1 cellular context compared by ENCODE assay signal in genomic region chr16:11179569-11179968, GRCh38.
TF ChIP-seq lines count a peak whose summit lies in the region.

No MANE protein-coding gene starts in this region.

TF ChIP-seq in H1, 55 proteins besides CTCF, POLR2A, EP300 and RAD21:
- TF ChIP-seq USF2 (IDR thresholded peaks at IDR 0.05; ENCODE audit: low read length) (no peak), NANOG (IDR thresholded peaks at IDR 0.05; ENCODE audit: insufficient read depth, low read depth, low read length, poor library complexity, severe bottlenecking) (no peak), SUZ12 (IDR thresholded peaks at IDR 0.05; ENCODE audit: low read length) (no peak), TAF1 (IDR thresholded peaks at IDR 0.05; ENCODE audit: low read depth, low read length) (no peak), CBX8 (IDR thresholded peaks at IDR 0.05; ENCODE audit: borderline replicate concordance, low read depth, low read length) (no peak), CEBPB (IDR thresholded peaks at IDR 0.05; ENCODE audit: low read depth, low read length) (no peak), ASH2L (IDR thresholded peaks at IDR 0.05; ENCODE audit: low read length) (no peak), MAX (IDR thresholded peaks at IDR 0.05) (no peak), EGR1 (IDR thresholded peaks at IDR 0.05; ENCODE audit: borderline replicate concordance, low read depth, low read length) (no peak), ZNF274 (IDR thresholded peaks at IDR 0.05; ENCODE audit: borderline replicate concordance, extremely low read depth, low read length) (no peak), TEAD4 (IDR thresholded peaks at IDR 0.05; ENCODE audit: low read depth, low read length) (no peak), TBP (IDR thresholded peaks at IDR 0.05; ENCODE audit: low read depth, low read length) (no peak), EZH2 (IDR thresholded peaks at IDR 0.05; ENCODE audit: low read depth, low read length, severe bottlenecking) (no peak), SP4 (IDR thresholded peaks at IDR 0.05; ENCODE audit: low read length) (no peak), CBX5 (IDR thresholded peaks at IDR 0.05; ENCODE audit: low read depth, low read length) (no peak), KDM5A (IDR thresholded peaks at IDR 0.05; ENCODE audit: low read length) (no peak), SAP30 (IDR thresholded peaks at IDR 0.05; ENCODE audit: insufficient read depth, insufficient replicate concordance, low read length) (no peak), NRF1 (IDR thresholded peaks at IDR 0.05; ENCODE audit: low read depth, low read length) (no peak)
